ENCODE assay signal across 8 cellular contexts in the genomic region with DNA sequence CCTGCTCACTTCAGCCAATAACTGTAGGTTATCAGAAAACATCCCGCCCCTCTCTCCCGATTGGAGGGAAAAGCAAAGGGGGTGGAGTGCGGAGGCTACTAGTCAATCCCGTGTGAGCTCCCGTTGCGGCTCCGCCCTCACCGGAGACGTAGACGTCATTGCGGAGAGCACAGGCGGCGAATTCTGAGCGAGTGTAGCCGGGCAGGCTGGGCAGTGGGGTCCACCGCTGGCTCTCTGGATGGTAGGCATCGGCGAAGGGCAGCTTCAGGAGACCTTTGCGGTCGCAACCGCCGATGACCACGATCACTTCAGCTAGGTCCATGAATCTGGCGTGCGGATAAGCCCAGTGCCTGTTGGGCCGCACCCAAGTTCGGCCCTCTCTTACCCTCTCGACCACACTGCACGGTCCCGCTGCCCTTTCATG. TPM values are rescaled to one million over a fixed set of nuclear protein-coding genes. Genes with fewer than 3 reads are reported as not detected.
DNase-seq lines count a peak whose midpoint lies in the region; ATAC-seq lines count a peak whose summit lies in the region.

No MANE protein-coding gene starts in this region.

- H3K4me3 Mint-ChIP-seq in activated T-helper 17 cell treated with anti-CD3 and anti-CD28 coated beads, Interleukin-2, amount 50 U/mL, for 72 hours, result peak overlapping the region; percentile 69

- peak; percentile 91 for DNase-seq in AG08395 (ENCODE audit: low spot score)
- peak; percentile 49 to 64 for DNase-seq in NOMO-1 (lab: John Stamatoyannopoulos, UW; ENCODE audit: unreplicated experiment in 2 of 2)
- peak; percentile 93 for DNase-seq in fibroblast of peridontal ligament (ENCODE audit: extremely low read depth)
- DNase-seq in occipital lobe (lab: John Stamatoyannopoulos, UW), result peak; percentile 88
- peak; percentile 80 for DNase-seq in superior temporal gyrus (ENCODE audit: extremely low spot score)
- DNase-seq in NCI-H345 treated with DMSO at 0.1 percent for 48 hours (lab: John Stamatoyannopoulos, UW; ENCODE audit: unreplicated experiment), result no peak

- peak; percentile 52 for ATAC-seq in GM19452 (IDR thresholded peaks at IDR 0.05; ENCODE audit: unreplicated experiment)
- peak; percentile 77 for ATAC-seq in activated T-helper 17 cell treated with anti-CD3 and anti-CD28 coated beads, Interleukin-2, amount 50 U/mL, for 72 hours (replicated peaks)

- H3K4me1 Mint-ChIP-seq in activated T-helper 17 cell treated with anti-CD3 and anti-CD28 coated beads, Interleukin-2, amount 50 U/mL, for 72 hours, result peaks cover 14% of the 10 kb centered on the region

- H3K36me3 Mint-ChIP-seq in activated T-helper 17 cell treated with anti-CD3 and anti-CD28 coated beads, Interleukin-2, amount 50 U/mL, for 72 hours (ENCODE audit: low read depth), result no peaks in the 10 kb centered on the region

- H3K27ac Mint-ChIP-seq in activated T-helper 17 cell treated with anti-CD3 and anti-CD28 coated beads, Interleukin-2, amount 50 U/mL, for 72 hours, result no peak overlapping the region

- peaks cover 24% of the 10 kb centered on the region for H3K27me3 Mint-ChIP-seq in activated T-helper 17 cell treated with anti-CD3 and anti-CD28 coated beads, Interleukin-2, amount 50 U/mL, for 72 hours

- no peaks in the 10 kb centered on the region for H3K9me3 Mint-ChIP-seq in activated T-helper 17 cell treated with anti-CD3 and anti-CD28 coated beads, Interleukin-2, amount 50 U/mL, for 72 hours

RNA-seq across cellular contexts. Expression of a gene that starts 4.7 kb away (rescaled TPM):
- 1 to 10 TPM in 1 of 2 donors, under 1 TPM in 1; 0.50 to 1.2 TPM for total RNA-seq in activated T-helper 17 cell treated with anti-CD3 and anti-CD28 coated beads, Interleukin-2, amount 50 U/mL, for 72 hours
- 28.5 TPM for total RNA-seq in occipital lobe

RNA-seq across cellular contexts. Expression of a gene that starts 29.0 kb away (rescaled TPM):
- 1,000 to 10,000 TPM; 4,623 to 5,372 TPM for total RNA-seq in activated T-helper 17 cell treated with anti-CD3 and anti-CD28 coated beads, Interleukin-2, amount 50 U/mL, for 72 hours
- 1,342 TPM for total RNA-seq in occipital lobe

Comparison
In these comparisons a context has a peak if more than half of its experiments do, and no peak if none do; other contexts are left out.
1. RNA of a gene that starts 4.7 kb away (total RNA-seq): 28.5 TPM in occipital lobe (single experiment); 0.50 to 1.2 TPM in activated T-helper 17 cell treated with anti-CD3 and anti-CD28 coated beads, Interleukin-2, amount 50 U/mL, for 72 hours; every median in the first group is over 10 times any median in the second.